ENCODE assay signal across 1 cellular context in the genomic region with DNA sequence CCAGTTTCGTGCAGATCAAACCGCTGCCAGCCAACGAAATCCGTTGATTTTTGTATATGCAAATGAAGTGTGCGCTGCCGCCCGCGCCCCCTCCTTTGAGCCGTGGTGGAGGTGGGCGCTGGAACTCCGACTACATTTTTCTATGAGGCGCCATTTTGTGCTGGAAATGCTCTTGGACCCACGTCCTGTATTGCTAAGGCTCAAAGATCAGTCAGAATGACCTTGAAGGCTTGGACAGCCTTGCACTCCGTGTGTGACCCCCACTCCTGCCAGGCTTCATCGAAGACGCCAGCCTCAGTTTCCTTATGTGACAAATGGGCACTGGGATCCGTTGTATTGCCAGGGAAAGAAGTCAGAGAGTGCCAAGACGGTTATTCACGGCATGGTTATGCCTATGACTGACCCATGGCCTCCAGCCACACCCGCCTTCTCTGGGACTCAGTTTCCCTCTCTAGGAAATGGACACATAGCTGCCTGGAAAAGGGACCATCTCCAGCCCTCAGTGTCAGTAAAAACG.
A peak's percentile ranks its signal among the peaks of the same experiment; 100 is the strongest.
TF ChIP-seq lines count a peak whose summit lies in the region.

No MANE protein-coding gene starts in this region.

TF ChIP-seq in K562, 482 proteins besides CTCF, POLR2A, EP300 and RAD21 (continued from another document):
- TF ChIP-seq PHF21A (IDR thresholded peaks at IDR 0.05; ENCODE audit: borderline replicate concordance, low read depth) = no peak
- TF ChIP-seq ZSCAN29 (IDR thresholded peaks at IDR 0.05) = no peak
- TF ChIP-seq NONO (IDR thresholded peaks at IDR 0.05; ENCODE audit: low read depth in 2 of 2, low read length in 1 of 2) = 0 out of 4 replicates have a peak, but pooled peaks of 1 of the 2 experiments have one; percentile 8
- 0 out of 4 replicates have a peak, but pooled peaks of 1 of the 2 experiments have one; percentile 21 for TF ChIP-seq RCOR1 (IDR thresholded peaks at IDR 0.05; ENCODE audit: borderline replicate concordance in 1 of 2, low read depth in 2 of 2, low read length in 2 of 2)
- TF ChIP-seq BRD9 (IDR thresholded peaks at IDR 0.05; ENCODE audit: low read depth, partially characterized antibody) = peak; percentile 90
- 0 out of 2 replicates have a peak, but pooled peaks have one; percentile 28 for TF ChIP-seq PTTG1 (tag; IDR thresholded peaks at IDR 0.05; ENCODE audit: low read depth)
- TF ChIP-seq ZFP36 (IDR thresholded peaks at IDR 0.05; ENCODE audit: low read depth, low read length, partially characterized antibody) = no peak
- 0 out of 2 replicates have a peak, but pooled peaks have one; percentile 36 for TF ChIP-seq ZBTB17 (CRISPR knock-in tag; IDR thresholded peaks at IDR 0.05)
- no peak for TF ChIP-seq NR2C1 (IDR thresholded peaks at IDR 0.05)
- TF ChIP-seq NR2C1 (tag; IDR thresholded peaks at IDR 0.05) = 0 out of 2 replicates have a peak, but pooled peaks have one; percentile 17
- peak; percentile 76 for TF ChIP-seq CHD1 (IDR thresholded peaks at IDR 0.05; ENCODE audit: low read length)
- peak; percentile 82 for TF ChIP-seq EHMT2 (IDR thresholded peaks at IDR 0.05)
- TF ChIP-seq TAF1 (IDR thresholded peaks at IDR 0.05; ENCODE audit: control insufficient read depth, extremely low read depth, insufficient read depth, low read length, severe bottlenecking) = peak; percentile 39
- peak; percentile 67; the same call in 1 of the 2 replicates for TF ChIP-seq EGR1 (conservative IDR thresholded peaks at IDR 0.05)
- TF ChIP-seq TEAD4 (IDR thresholded peaks at IDR 0.05; ENCODE audit: low read length) = peak; percentile 68
- no peak for TF ChIP-seq TEAD4 (CRISPR knock-in tag; IDR thresholded peaks at IDR 0.05; ENCODE audit: borderline replicate concordance)
- peak; percentile 97 for TF ChIP-seq BCOR (IDR thresholded peaks at IDR 0.05)
- TF ChIP-seq SP1 (CRISPR knock-in tag; IDR thresholded peaks at IDR 0.05) = peak; percentile 12; the same call in 1 of the 2 replicates
- 0 out of 2 replicates have a peak, but pooled peaks have one; percentile 45 for TF ChIP-seq CHCHD3 (CRISPR knock-in tag; IDR thresholded peaks at IDR 0.05)
- peak; percentile 63; the same call in 1 of the 2 replicates for TF ChIP-seq ZNF766 (CRISPR knock-in tag; conservative IDR thresholded peaks at IDR 0.05)
- no peak for TF ChIP-seq ZNF561 (CRISPR knock-in tag; conservative IDR thresholded peaks at IDR 0.05)
- peak; percentile 62; the same call in 1 of the 2 replicates for TF ChIP-seq ESRRA (IDR thresholded peaks at IDR 0.05; ENCODE audit: borderline replicate concordance, low read depth)
- peak; percentile 78; the same call in 1 of the 2 replicates for TF ChIP-seq BRD4 (IDR thresholded peaks at IDR 0.05)
- 0 out of 4 replicates have a peak, but pooled peaks of 1 of the 2 experiments have one; percentile 0 for TF ChIP-seq FOXK2 (conservative IDR thresholded peaks at IDR 0.05 in 1 of 2, IDR thresholded peaks at IDR 0.05 in 1 of 2; ENCODE audit: low read depth in 2 of 2)
- TF ChIP-seq ZNF165 (CRISPR knock-in tag; IDR thresholded peaks at IDR 0.05; ENCODE audit: borderline replicate concordance) = peak; percentile 8; the same call in 1 of the 2 replicates
- peak; percentile 28; the same call in 1 of the 2 replicates for TF ChIP-seq POLR2AphosphoS5 (IDR thresholded peaks at IDR 0.05; ENCODE audit: control insufficient read depth, insufficient read depth, low read depth, low read length)
- no peak; the same call in 1 of the 2 replicates for TF ChIP-seq ZNF583 (CRISPR knock-in tag; IDR thresholded peaks at IDR 0.05)
- peak; percentile 52; the same call in 1 of the 2 replicates for TF ChIP-seq HDGF (IDR thresholded peaks at IDR 0.05)
- TF ChIP-seq TCFL5 (CRISPR knock-in tag; conservative IDR thresholded peaks at IDR 0.05) = no peak
- TF ChIP-seq SMAD4 (CRISPR knock-in tag; conservative IDR thresholded peaks at IDR 0.05) = 0 out of 2 replicates have a peak, but pooled peaks have one; percentile 15
- no peak for TF ChIP-seq NR2C2 (CRISPR knock-in tag; IDR thresholded peaks at IDR 0.05)
- TF ChIP-seq NR2C2 (tag; IDR thresholded peaks at IDR 0.05) = peak; percentile 63
- TF ChIP-seq, protein P1, sequence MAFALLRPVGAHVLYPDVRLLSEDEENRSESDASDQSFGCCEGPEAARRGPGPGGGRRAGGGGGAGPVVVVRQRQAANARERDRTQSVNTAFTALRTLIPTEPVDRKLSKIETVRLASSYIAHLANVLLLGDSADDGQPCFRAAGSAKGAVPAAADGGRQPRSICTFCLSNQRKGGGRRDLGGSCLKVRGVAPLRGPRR (CRISPR knock-in tag; IDR thresholded peaks at IDR 0.05) = 0 out of 2 replicates have a peak, but pooled peaks have one; percentile 18
- peak; percentile 57 to 80; a peak in 3 of 4 replicates for TF ChIP-seq NRF1 (conservative IDR thresholded peaks at IDR 0.05 in 1 of 2, IDR thresholded peaks at IDR 0.05 in 1 of 2)
- TF ChIP-seq SRSF9 (IDR thresholded peaks at IDR 0.05; ENCODE audit: borderline replicate concordance, low read depth, low read length) = no peak
- no peak for TF ChIP-seq ZNF764 (CRISPR knock-in tag; IDR thresholded peaks at IDR 0.05; ENCODE audit: low read depth)
- TF ChIP-seq, protein P2, sequence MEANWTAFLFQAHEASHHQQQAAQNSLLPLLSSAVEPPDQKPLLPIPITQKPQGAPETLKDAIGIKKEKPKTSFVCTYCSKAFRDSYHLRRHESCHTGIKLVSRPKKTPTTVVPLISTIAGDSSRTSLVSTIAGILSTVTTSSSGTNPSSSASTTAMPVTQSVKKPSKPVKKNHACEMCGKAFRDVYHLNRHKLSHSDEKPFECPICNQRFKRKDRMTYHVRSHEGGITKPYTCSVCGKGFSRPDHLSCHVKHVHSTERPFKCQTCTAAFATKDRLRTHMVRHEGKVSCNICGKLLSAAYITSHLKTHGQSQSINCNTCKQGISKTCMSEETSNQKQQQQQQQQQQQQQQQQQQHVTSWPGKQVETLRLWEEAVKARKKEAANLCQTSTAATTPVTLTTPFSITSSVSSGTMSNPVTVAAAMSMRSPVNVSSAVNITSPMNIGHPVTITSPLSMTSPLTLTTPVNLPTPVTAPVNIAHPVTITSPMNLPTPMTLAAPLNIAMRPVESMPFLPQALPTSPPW (CRISPR knock-in tag; IDR thresholded peaks at IDR 0.05) = peak; percentile 90
- TF ChIP-seq, protein P3, sequence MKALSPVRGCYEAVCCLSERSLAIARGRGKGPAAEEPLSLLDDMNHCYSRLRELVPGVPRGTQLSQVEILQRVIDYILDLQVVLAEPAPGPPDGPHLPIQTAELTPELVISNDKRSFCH (CRISPR knock-in tag; IDR thresholded peaks at IDR 0.05) = peak; percentile 60; the same call in 1 of the 2 replicates
- TF ChIP-seq, protein P3 (tag; IDR thresholded peaks at IDR 0.05) = peak; percentile 72; the same call in 1 of the 2 replicates
- TF ChIP-seq HNRNPLL (IDR thresholded peaks at IDR 0.05; ENCODE audit: low read depth, low read length, poor library complexity, severe bottlenecking) = peak; percentile 26
- 0 out of 2 replicates have a peak, but pooled peaks have one; percentile 59 for TF ChIP-seq ZC3H8 (IDR thresholded peaks at IDR 0.05)
- peak; percentile 70 for TF ChIP-seq BACH1 (tag; IDR thresholded peaks at IDR 0.05)
- TF ChIP-seq DNMT1 (IDR thresholded peaks at IDR 0.05) = no peak
- no peak for TF ChIP-seq MEF2A (IDR thresholded peaks at IDR 0.05; ENCODE audit: control insufficient read depth, low read depth, low read length)
- TF ChIP-seq KDM1A (IDR thresholded peaks at IDR 0.05) = peak; percentile 29 to 41; a peak in 2 of 4 replicates
- 0 out of 2 replicates have a peak, but pooled peaks have one; percentile 23 for TF ChIP-seq GABPA (tag; conservative IDR thresholded peaks at IDR 0.05; ENCODE audit: low read depth)
- TF ChIP-seq CHD4 (IDR thresholded peaks at IDR 0.05; ENCODE audit: insufficient read depth, insufficient replicate concordance, low read depth, low read length, poor library complexity, severe bottlenecking) = peak; percentile 69
- TF ChIP-seq, protein P4, sequence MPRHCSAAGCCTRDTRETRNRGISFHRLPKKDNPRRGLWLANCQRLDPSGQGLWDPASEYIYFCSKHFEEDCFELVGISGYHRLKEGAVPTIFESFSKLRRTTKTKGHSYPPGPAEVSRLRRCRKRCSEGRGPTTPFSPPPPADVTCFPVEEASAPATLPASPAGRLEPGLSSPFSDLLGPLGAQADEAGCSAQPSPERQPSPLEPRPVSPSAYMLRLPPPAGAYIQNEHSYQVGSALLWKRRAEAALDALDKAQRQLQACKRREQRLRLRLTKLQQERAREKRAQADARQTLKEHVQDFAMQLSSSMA (CRISPR knock-in tag; IDR thresholded peaks at IDR 0.05) = no peak
- TF ChIP-seq EP400 (IDR thresholded peaks at IDR 0.05) = peak; percentile 76; the same call in 1 of the 2 replicates
- 0 out of 2 replicates have a peak, but pooled peaks have one; percentile 15 for TF ChIP-seq RNF2 (IDR thresholded peaks at IDR 0.05)
- 0 out of 2 replicates have a peak, but pooled peaks have one; percentile 49 for TF ChIP-seq HDAC8 (tag; IDR thresholded peaks at IDR 0.05)
- TF ChIP-seq SRSF3 (IDR thresholded peaks at IDR 0.05; ENCODE audit: insufficient read depth, low read length) = 0 out of 2 replicates have a peak, but pooled peaks have one; percentile 53
- TF ChIP-seq, protein P5, sequence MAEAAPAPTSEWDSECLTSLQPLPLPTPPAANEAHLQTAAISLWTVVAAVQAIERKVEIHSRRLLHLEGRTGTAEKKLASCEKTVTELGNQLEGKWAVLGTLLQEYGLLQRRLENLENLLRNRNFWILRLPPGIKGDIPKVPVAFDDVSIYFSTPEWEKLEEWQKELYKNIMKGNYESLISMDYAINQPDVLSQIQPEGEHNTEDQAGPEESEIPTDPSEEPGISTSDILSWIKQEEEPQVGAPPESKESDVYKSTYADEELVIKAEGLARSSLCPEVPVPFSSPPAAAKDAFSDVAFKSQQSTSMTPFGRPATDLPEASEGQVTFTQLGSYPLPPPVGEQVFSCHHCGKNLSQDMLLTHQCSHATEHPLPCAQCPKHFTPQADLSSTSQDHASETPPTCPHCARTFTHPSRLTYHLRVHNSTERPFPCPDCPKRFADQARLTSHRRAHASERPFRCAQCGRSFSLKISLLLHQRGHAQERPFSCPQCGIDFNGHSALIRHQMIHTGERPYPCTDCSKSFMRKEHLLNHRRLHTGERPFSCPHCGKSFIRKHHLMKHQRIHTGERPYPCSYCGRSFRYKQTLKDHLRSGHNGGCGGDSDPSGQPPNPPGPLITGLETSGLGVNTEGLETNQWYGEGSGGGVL (CRISPR knock-in tag; IDR thresholded peaks at IDR 0.05) = no peak
- peak; percentile 31 for TF ChIP-seq SUPT5H (IDR thresholded peaks at IDR 0.05)
- TF ChIP-seq, protein P6, sequence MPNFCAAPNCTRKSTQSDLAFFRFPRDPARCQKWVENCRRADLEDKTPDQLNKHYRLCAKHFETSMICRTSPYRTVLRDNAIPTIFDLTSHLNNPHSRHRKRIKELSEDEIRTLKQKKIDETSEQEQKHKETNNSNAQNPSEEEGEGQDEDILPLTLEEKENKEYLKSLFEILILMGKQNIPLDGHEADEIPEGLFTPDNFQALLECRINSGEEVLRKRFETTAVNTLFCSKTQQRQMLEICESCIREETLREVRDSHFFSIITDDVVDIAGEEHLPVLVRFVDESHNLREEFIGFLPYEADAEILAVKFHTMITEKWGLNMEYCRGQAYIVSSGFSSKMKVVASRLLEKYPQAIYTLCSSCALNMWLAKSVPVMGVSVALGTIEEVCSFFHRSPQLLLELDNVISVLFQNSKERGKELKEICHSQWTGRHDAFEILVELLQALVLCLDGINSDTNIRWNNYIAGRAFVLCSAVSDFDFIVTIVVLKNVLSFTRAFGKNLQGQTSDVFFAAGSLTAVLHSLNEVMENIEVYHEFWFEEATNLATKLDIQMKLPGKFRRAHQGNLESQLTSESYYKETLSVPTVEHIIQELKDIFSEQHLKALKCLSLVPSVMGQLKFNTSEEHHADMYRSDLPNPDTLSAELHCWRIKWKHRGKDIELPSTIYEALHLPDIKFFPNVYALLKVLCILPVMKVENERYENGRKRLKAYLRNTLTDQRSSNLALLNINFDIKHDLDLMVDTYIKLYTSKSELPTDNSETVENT (CRISPR knock-in tag; IDR thresholded peaks at IDR 0.05) = 0 out of 2 replicates have a peak, but pooled peaks have one; percentile 27
- TF ChIP-seq, protein P7, sequence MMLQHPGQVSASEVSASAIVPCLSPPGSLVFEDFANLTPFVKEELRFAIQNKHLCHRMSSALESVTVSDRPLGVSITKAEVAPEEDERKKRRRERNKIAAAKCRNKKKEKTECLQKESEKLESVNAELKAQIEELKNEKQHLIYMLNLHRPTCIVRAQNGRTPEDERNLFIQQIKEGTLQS (IDR thresholded peaks at IDR 0.05) = no peak
- TF ChIP-seq, protein P7 (CRISPR knock-in tag; conservative IDR thresholded peaks at IDR 0.05) = peak; percentile 14; the same call in 1 of the 2 replicates
- no peak for TF ChIP-seq SMAD1 (IDR thresholded peaks at IDR 0.05; ENCODE audit: low read depth, low read length, partially characterized antibody)
- TF ChIP-seq MAZ (CRISPR knock-in tag; conservative IDR thresholded peaks at IDR 0.05 in 1 of 2, IDR thresholded peaks at IDR 0.05 in 1 of 2) = 0 out of 4 replicates have a peak, but pooled peaks of 1 of the 2 experiments have one; percentile 9
- peak; percentile 6; the same call in 1 of the 2 replicates for TF ChIP-seq TCF7 (IDR thresholded peaks at IDR 0.05; ENCODE audit: borderline replicate concordance)
- 0 out of 2 replicates have a peak, but pooled peaks have one; percentile 57 for TF ChIP-seq TARDBP (IDR thresholded peaks at IDR 0.05)
- TF ChIP-seq NFRKB (IDR thresholded peaks at IDR 0.05; ENCODE audit: low read depth) = peak; percentile 99
- TF ChIP-seq, protein P8, sequence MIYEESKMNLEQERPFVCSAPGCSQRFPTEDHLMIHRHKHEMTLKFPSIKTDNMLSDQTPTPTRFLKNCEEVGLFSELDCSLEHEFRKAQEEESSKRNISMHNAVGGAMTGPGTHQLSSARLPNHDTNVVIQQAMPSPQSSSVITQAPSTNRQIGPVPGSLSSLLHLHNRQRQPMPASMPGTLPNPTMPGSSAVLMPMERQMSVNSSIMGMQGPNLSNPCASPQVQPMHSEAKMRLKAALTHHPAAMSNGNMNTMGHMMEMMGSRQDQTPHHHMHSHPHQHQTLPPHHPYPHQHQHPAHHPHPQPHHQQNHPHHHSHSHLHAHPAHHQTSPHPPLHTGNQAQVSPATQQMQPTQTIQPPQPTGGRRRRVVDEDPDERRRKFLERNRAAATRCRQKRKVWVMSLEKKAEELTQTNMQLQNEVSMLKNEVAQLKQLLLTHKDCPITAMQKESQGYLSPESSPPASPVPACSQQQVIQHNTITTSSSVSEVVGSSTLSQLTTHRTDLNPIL (CRISPR knock-in tag; IDR thresholded peaks at IDR 0.05) = peak; percentile 19; the same call in 1 of the 2 replicates
